1 cellular context compared by ENCODE assay signal in the genomic region with DNA sequence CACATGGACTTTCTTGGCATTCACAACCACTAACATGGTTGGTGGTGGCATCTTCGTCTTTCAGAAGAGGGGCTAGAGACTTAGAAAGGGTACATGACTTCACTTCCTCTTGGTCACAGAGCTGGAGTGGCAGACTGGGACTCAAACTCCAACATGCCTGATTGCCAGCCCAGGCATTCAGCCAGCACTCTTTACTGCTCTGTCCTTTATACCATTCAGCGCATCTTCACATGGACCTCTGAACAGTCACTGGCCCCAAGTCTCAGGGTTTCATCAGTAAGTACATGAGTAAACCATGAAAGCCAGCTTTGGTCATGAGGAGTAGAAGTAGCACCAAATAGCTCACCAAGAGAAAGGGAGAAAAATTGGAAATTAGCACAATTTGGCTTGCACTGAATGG.
TF ChIP-seq lines count a peak whose summit lies in the region.

No MANE protein-coding gene starts in this region.

TF ChIP-seq in endothelial cell of umbilical vein, 7 proteins besides CTCF, POLR2A, EP300 and RAD21:
- TF ChIP-seq, protein P1, sequence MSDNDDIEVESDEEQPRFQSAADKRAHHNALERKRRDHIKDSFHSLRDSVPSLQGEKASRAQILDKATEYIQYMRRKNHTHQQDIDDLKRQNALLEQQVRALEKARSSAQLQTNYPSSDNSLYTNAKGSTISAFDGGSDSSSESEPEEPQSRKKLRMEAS (IDR thresholded peaks at IDR 0.05; ENCODE audit: insufficient read depth, insufficient read length) = no peak
- no peak for TF ChIP-seq FOS (IDR thresholded peaks at IDR 0.05; ENCODE audit: borderline replicate concordance, insufficient read depth, low read length)
- no peak for TF ChIP-seq EZH2 (IDR thresholded peaks at IDR 0.05; ENCODE audit: borderline replicate concordance, low read depth, low read length, severe bottlenecking)
- no peak for TF ChIP-seq POLR2AphosphoS5 (IDR thresholded peaks at IDR 0.05; ENCODE audit: insufficient read depth, low read depth, low read length)
- no peak for TF ChIP-seq MYC (IDR thresholded peaks at IDR 0.05; ENCODE audit: low read depth, low read length)
- TF ChIP-seq GATA2 (IDR thresholded peaks at IDR 0.05; ENCODE audit: insufficient read depth, insufficient read length, low read depth, low read length) = no peak
- no peak for TF ChIP-seq JUN (IDR thresholded peaks at IDR 0.05; ENCODE audit: borderline replicate concordance, insufficient read depth, insufficient read length, low read depth)
TF ChIP-seq in endothelial cell of umbilical vein: peak in this region for 0.
